Comparison of ENCODE assay signal across 8 cellular contexts in genomic region chr1:27097484-27097917, GRCh38. TPM values are rescaled to one million over a fixed set of nuclear protein-coding genes. Genes with fewer than 3 reads are reported as not detected.
A peak's percentile ranks its signal among the peaks of the same experiment; 100 is the strongest.
DNase-seq lines count a peak whose midpoint lies in the region; ATAC-seq and TF ChIP-seq lines count a peak whose summit lies in the region.

No MANE protein-coding gene starts in this region.

- TF ChIP-seq CTCF in Peyer's patch (IDR thresholded peaks at IDR 0.05) (peak; percentile 92 to 97 (median 96)), fibroblast of pulmonary artery (IDR thresholded peaks at IDR 0.05; ENCODE audit: low read length, missing control alignments) (peak; percentile 96), neutrophil (IDR thresholded peaks at IDR 0.05) (peak; percentile 100), testis (IDR thresholded peaks at IDR 0.05) (peak; percentile 90 to 94 (median 91))

- H3K9me3 ChIP-seq in Peyer's patch (no peaks in the 10 kb centered on the region), neutrophil (no peaks in the 10 kb centered on the region), testis (no peaks in the 10 kb centered on the region)

- H3K4me3 ChIP-seq in Peyer's patch (no peak overlapping the region), fibroblast of pulmonary artery (replicated peaks; ENCODE audit: low read depth, low read length) (no peak overlapping the region), neutrophil (ENCODE audit: low read depth in 1 of 2, low read length in 1 of 2) (peak overlapping the region in 1 of 2 experiments; percentile 13), testis (no peak overlapping the region)

- peaks cover 0 to 8% (median 2%) of the 10 kb centered on the region in 4 donors for H3K4me1 ChIP-seq in Peyer's patch
- H3K4me1 ChIP-seq in neutrophil (ENCODE audit: control insufficient read depth in 1 of 2, insufficient read depth in 1 of 2, low read depth in 1 of 2, low read length in 1 of 2), result peaks cover 59 to 60% of the 10 kb centered on the region in 2 experiments
- H3K4me1 ChIP-seq in testis, result peaks cover 25% of the 10 kb centered on the region

- H3K36me3 ChIP-seq in Peyer's patch (peaks cover 0 to 21% (median 0%) of the 10 kb centered on the region in 3 donors), neutrophil (peaks cover 42% of the 10 kb centered on the region), testis (ENCODE audit: low read depth, missing control alignments) (no peaks in the 10 kb centered on the region)

- intact Hi-C loops in testis (cut with DNase I; ENCODE audit: low total_unique reads), result loop anchor here (5.0 to 10.0 kb wide), 2 partner anchors 50 to 103 kb away; partner anchors contain the start of gene TRNP1

- TF ChIP-seq POLR2A in Peyer's patch (IDR thresholded peaks at IDR 0.05) (no peak), testis (IDR thresholded peaks at IDR 0.05) (no peak)

- no peaks in the 10 kb centered on the region for H3K27me3 ChIP-seq in Peyer's patch
- no peaks in the 10 kb centered on the region for H3K27me3 ChIP-seq in neutrophil
- no peaks in the 10 kb centered on the region for H3K27me3 ChIP-seq in testis

- 4 to 17% methylated on average over 5 of the region's 5 CpGs for WGBS in testis, 2 donors

- DNase-seq in DMS153 treated with DMSO at 0.1 percent for 48 hours (lab: John Stamatoyannopoulos, UW; ENCODE audit: unreplicated experiment) (peak; percentile 87), HuH-7.5 (ENCODE audit: low spot score) (peak; percentile 89), Peyer's patch (peak; percentile 53 to 87 (median 80)), fibroblast of pulmonary artery (ENCODE audit: low read depth) (peak; percentile 84), testis (peak; percentile 83)
- peak; percentile 82 to 86 for DNase-seq in activated T-cell treated with anti-CD3 and anti-CD28 coated beads, Interleukin-2, amount 50 U/mL, for 48 hours

- no peak for ATAC-seq in HG03520 (IDR thresholded peaks at IDR 0.05; ENCODE audit: unreplicated experiment)

- no peak overlapping the region for H3K27ac ChIP-seq in Peyer's patch
- H3K27ac ChIP-seq in neutrophil, result peak overlapping the region; percentile 58
- H3K27ac ChIP-seq in testis, result no peak overlapping the region

RNA-seq across cellular contexts. Expression of gene SLC9A1, which starts 57.4 kb away (rescaled TPM):
- 10 to 100 TPM in 3 of 4 donors, 1 to 10 TPM in 1; 5.8 to 68.3 (median 48.2) TPM for total RNA-seq in Peyer's patch
- 10 to 100 TPM; 16.8 to 26.4 TPM for total RNA-seq in testis
- 33.5 TPM for polyA plus RNA-seq in testis (ENCODE audit: insufficient read depth, low read depth, low replicate concordance)
